9 cellular contexts compared by ENCODE assay signal in genomic region chr13:36298535-36299068, GRCh38. TPM values are rescaled to one million over a fixed set of nuclear protein-coding genes. Genes with fewer than 3 reads are reported as not detected.
DNase-seq lines count a peak whose midpoint lies in the region; ATAC-seq and TF ChIP-seq lines count a peak whose summit lies in the region.
"Had no signal": no experiment of that assay in that cellular context is flagged by ENCODE, and none has a peak within 500 bp of the region (broad histone marks: within the 10 kb centered on the region; RNA-seq: fewer than 3 reads in every experiment).

No MANE protein-coding gene starts in this region.

- H3K9ac ChIP-seq in SK-N-MC (ENCODE audit: insufficient read length) = peak overlapping the region; percentile 87

- peaks cover 16% of the 10 kb centered on the region for H3K36me3 Mint-ChIP-seq in GM23338 (ENCODE audit: low read depth)
- H3K36me3 Mint-ChIP-seq in effector memory CD8-positive, alpha-beta T cell (ENCODE audit: insufficient read depth) = peaks cover 3% of the 10 kb centered on the region

- intact Hi-C loops in psoas muscle (cut with DNase I) = no loop called here

- H3K4me2 ChIP-seq in GM23338 = peak overlapping the region; percentile 73

- H3K27ac Mint-ChIP-seq in GM23338 = peak overlapping the region; percentile 80
- no peak overlapping the region for H3K27ac Mint-ChIP-seq in effector memory CD8-positive, alpha-beta T cell

- peaks cover 43% of the 10 kb centered on the region for H3K4me1 ChIP-seq in GM23338 (ENCODE audit: insufficient read depth)
- peaks cover 4% of the 10 kb centered on the region for H3K4me1 ChIP-seq in psoas muscle

- H3K79me2 ChIP-seq in GM23338 (replicated peaks; ENCODE audit: insufficient read depth) = peaks cover 35% of the 10 kb centered on the region

- H3K4me1 Mint-ChIP-seq in GM23338 = peaks cover 34% of the 10 kb centered on the region
- H3K4me1 Mint-ChIP-seq in effector memory CD8-positive, alpha-beta T cell (ENCODE audit: low read depth in 2 of 2) = no peaks in the 10 kb centered on the region

- H2AFZ ChIP-seq in GM23338 = no peak overlapping the region

- no peaks in the 10 kb centered on the region for H3K9me2 ChIP-seq in GM23338 (ENCODE audit: insufficient read depth)

- peaks cover 13% of the 10 kb centered on the region; the same call in 1 of the 2 replicates for H3F3A ChIP-seq in GM23338 (replicated peaks; ENCODE audit: low read depth)

- H3K27me3 Mint-ChIP-seq in GM23338 (ENCODE audit: insufficient read depth, low read depth, poor library complexity) = peaks cover 14% of the 10 kb centered on the region
- H3K27me3 Mint-ChIP-seq in effector memory CD8-positive, alpha-beta T cell = peaks cover 21 to 25% of the 10 kb centered on the region in 2 donors

- H3K36me3 ChIP-seq in GM23338 (ENCODE audit: insufficient read depth) = peaks cover 10% of the 10 kb centered on the region; the same call in 1 of the 2 replicates
- peaks cover 41% of the 10 kb centered on the region for H3K36me3 ChIP-seq in SK-N-MC (ENCODE audit: insufficient read depth, low read length)
- H3K36me3 ChIP-seq in psoas muscle (ENCODE audit: insufficient read depth in 1 of 2, low read depth in 1 of 2) = peaks cover 0 to 8% of the 10 kb centered on the region in 2 donors

- H3K9me3 Mint-ChIP-seq in GM23338 = no peaks in the 10 kb centered on the region
- peaks cover 5 to 9% of the 10 kb centered on the region in 2 donors for H3K9me3 Mint-ChIP-seq in effector memory CD8-positive, alpha-beta T cell

- DNase-seq in GM23338 (ENCODE audit: low spot score) (peak; percentile 90), SK-N-MC (ENCODE audit: low read depth, low spot score) (no peak), glomerular visceral epithelial cell (ENCODE audit: extremely low spot score) (peak; percentile 2), psoas muscle (no peak), NCI-H226 (no peak)
- no peak for DNase-seq in stimulated activated CD4-positive, alpha-beta T cell treated with anti-CD3 and anti-CD28 coated beads, Interleukin-4, amount 100 ng/mL, for 4 hours
- DNase-seq in effector memory CD8-positive, alpha-beta T cell = no peak

- peak overlapping the region; percentile 84 for H3K4me3 Mint-ChIP-seq in GM23338
- H3K4me3 Mint-ChIP-seq in effector memory CD8-positive, alpha-beta T cell = peak overlapping the region in 1 of 2 donors; percentile 75

- peak overlapping the region; percentile 58 for H3K4me3 ChIP-seq in GM23338
- peak overlapping the region; percentile 86 for H3K4me3 ChIP-seq in SK-N-MC
- H3K4me3 ChIP-seq in psoas muscle = peak overlapping the region; percentile 79

- WGBS in psoas muscle, 3 donors = 14 to 22% (median 17%) methylated on average over 4 of the region's 4 CpGs

- TF ChIP-seq CTCF in GM23338 (conservative IDR thresholded peaks at IDR 0.05; ENCODE audit: low read depth in 2 of 2) (no peak), psoas muscle (IDR thresholded peaks at IDR 0.05) (no peak)

- ATAC-seq in GM23338 = peak; percentile 73
- peak in 1 of 4 donors; percentile 18 for ATAC-seq in psoas muscle
- ATAC-seq in effector memory CD8-positive, alpha-beta T cell (replicated peaks) = no peak
- no peak for ATAC-seq in GM21381 (IDR thresholded peaks at IDR 0.05; ENCODE audit: unreplicated experiment)

- H3K27me3 ChIP-seq in GM23338 (ENCODE audit: insufficient read depth) = no peaks in the 10 kb centered on the region
- no peaks in the 10 kb centered on the region for H3K27me3 ChIP-seq in psoas muscle (ENCODE audit: insufficient read depth in 3 of 3, low read length in 2 of 3)
- H3K27me3 ChIP-seq: heart left ventricle had no signal

- no peaks in the 10 kb centered on the region for H4K20me1 ChIP-seq in GM23338 (replicated peaks; ENCODE audit: insufficient read depth)

- 0 out of 2 replicates have a peak, but pooled peaks cover 3% of the 10 kb centered on the region for H3K9me3 ChIP-seq in SK-N-MC (ENCODE audit: low read depth, low read length)
- no peaks in the 10 kb centered on the region for H3K9me3 ChIP-seq in psoas muscle
- H3K9me3 ChIP-seq: heart left ventricle had no signal

- peak overlapping the region; percentile 98 for H3K27ac ChIP-seq in GM23338 (ENCODE audit: low read depth)
- H3K27ac ChIP-seq in SK-N-MC = peak overlapping the region; percentile 76
- no peak overlapping the region for H3K27ac ChIP-seq in psoas muscle

TF ChIP-seq in GM23338, 12 proteins besides CTCF, POLR2A, EP300 and RAD21 (continues in another document):
- no peak for TF ChIP-seq EZH2phosphoT487 (IDR thresholded peaks at IDR 0.05; ENCODE audit: unreplicated experiment)
- TF ChIP-seq, protein P1, sequence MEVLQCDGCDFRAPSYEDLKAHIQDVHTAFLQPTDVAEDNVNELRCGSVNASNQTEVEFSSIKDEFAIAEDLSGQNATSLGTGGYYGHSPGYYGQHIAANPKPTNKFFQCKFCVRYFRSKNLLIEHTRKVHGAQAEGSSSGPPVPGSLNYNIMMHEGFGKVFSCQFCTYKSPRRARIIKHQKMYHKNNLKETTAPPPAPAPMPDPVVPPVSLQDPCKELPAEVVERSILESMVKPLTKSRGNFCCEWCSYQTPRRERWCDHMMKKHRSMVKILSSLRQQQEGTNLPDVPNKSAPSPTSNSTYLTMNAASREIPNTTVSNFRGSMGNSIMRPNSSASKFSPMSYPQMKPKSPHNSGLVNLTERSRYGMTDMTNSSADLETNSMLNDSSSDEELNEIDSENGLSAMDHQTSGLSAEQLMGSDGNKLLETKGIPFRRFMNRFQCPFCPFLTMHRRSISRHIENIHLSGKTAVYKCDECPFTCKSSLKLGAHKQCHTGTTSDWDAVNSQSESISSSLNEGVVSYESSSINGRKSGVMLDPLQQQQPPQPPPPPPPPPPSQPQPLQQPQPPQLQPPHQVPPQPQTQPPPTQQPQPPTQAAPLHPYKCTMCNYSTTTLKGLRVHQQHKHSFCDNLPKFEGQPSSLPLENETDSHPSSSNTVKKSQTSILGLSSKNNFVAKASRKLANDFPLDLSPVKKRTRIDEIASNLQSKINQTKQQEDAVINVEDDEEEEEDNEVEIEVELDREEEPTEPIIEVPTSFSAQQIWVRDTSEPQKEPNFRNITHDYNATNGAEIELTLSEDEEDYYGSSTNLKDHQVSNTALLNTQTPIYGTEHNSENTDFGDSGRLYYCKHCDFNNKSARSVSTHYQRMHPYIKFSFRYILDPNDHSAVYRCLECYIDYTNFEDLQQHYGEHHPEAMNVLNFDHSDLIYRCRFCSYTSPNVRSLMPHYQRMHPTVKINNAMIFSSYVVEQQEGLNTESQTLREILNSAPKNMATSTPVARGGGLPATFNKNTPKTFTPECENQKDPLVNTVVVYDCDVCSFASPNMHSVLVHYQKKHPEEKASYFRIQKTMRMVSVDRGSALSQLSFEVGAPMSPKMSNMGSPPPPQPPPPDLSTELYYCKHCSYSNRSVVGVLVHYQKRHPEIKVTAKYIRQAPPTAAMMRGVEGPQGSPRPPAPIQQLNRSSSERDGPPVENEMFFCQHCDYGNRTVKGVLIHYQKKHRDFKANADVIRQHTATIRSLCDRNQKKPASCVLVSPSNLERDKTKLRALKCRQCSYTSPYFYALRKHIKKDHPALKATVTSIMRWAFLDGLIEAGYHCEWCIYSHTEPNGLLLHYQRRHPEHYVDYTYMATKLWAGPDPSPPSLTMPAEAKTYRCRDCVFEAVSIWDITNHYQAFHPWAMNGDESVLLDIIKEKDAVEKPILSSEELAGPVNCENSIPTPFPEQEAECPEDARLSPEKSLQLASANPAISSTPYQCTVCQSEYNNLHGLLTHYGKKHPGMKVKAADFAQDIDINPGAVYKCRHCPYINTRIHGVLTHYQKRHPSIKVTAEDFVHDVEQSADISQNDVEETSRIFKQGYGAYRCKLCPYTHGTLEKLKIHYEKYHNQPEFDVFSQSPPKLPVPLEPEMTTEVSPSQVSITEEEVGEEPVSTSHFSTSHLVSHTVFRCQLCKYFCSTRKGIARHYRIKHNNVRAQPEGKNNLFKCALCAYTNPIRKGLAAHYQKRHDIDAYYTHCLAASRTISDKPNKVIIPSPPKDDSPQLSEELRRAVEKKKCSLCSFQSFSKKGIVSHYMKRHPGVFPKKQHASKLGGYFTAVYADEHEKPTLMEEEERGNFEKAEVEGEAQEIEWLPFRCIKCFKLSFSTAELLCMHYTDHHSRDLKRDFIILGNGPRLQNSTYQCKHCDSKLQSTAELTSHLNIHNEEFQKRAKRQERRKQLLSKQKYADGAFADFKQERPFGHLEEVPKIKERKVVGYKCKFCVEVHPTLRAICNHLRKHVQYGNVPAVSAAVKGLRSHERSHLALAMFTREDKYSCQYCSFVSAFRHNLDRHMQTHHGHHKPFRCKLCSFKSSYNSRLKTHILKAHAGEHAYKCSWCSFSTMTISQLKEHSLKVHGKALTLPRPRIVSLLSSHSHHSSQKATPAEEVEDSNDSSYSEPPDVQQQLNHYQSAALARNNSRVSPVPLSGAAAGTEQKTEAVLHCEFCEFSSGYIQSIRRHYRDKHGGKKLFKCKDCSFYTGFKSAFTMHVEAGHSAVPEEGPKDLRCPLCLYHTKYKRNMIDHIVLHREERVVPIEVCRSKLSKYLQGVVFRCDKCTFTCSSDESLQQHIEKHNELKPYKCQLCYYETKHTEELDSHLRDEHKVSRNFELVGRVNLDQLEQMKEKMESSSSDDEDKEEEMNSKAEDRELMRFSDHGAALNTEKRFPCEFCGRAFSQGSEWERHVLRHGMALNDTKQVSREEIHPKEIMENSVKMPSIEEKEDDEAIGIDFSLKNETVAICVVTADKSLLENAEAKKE (CRISPR knock-in tag; IDR thresholded peaks at IDR 0.05) = peak; percentile 2; the same call in 1 of the 2 replicates
- no peak for TF ChIP-seq JUNB (IDR thresholded peaks at IDR 0.05; ENCODE audit: unreplicated experiment)
- no peak for TF ChIP-seq STAT1 (IDR thresholded peaks at IDR 0.05; ENCODE audit: unreplicated experiment)
- peak; percentile 58 for TF ChIP-seq POLR2AphosphoS5 (IDR thresholded peaks at IDR 0.05; ENCODE audit: low read depth)
- TF ChIP-seq ZNF331 (CRISPR knock-in tag; IDR thresholded peaks at IDR 0.05; ENCODE audit: low read depth) = no peak
- no peak for TF ChIP-seq ZNF114 (CRISPR knock-in tag; IDR thresholded peaks at IDR 0.05)
- no peak for TF ChIP-seq EZH2 (IDR thresholded peaks at IDR 0.05; ENCODE audit: low read depth, unreplicated experiment)
- TF ChIP-seq CREB1 (CRISPR knock-in tag; IDR thresholded peaks at IDR 0.05; ENCODE audit: low read depth) = no peak

RNA-seq across cellular contexts. Expression of gene CCDC169, which starts 1.0 kb away (rescaled TPM):
- 48.5 and 57.1 TPM in 2 replicates for total RNA-seq in GM23338 (2014; rRNA removed; shearing (Covaris generic))
- polyA plus RNA-seq in GM23338 (2016; fragmentation: Nextera tagmentation; extraction: Ambion mirVana) (44.5 and 61.2 TPM in 2 replicates), psoas muscle (under 1 TPM in 2 of 3 donors, not detected in 1; 0.17 to 0.29 TPM)
- 1 to 10 TPM in 2 of 4 donors, under 1 TPM in 2; 0.48 to 3.5 (median 1.4) TPM for total RNA-seq in psoas muscle

RNA-seq across cellular contexts. Expression of gene SPART, which starts 47.6 kb away (rescaled TPM):
- total RNA-seq in GM23338 (2014; rRNA removed; shearing (Covaris generic)) = 109 and 116 TPM in 2 replicates
- 109 and 115 TPM in 2 replicates for polyA plus RNA-seq in GM23338 (2016; fragmentation: Nextera tagmentation; extraction: Ambion mirVana)
- 10 to 100 TPM; 41.0 to 51.3 (median 45.4) TPM for total RNA-seq in psoas muscle
- 100 to 1,000 TPM in 1 of 3 donors, 10 to 100 TPM in 2; 29.2 to 103 (median 35.3) TPM for polyA plus RNA-seq in psoas muscle

Comparison
In these comparisons a context has a peak if more than half of its experiments do, and no peak if none do; other contexts are left out.
1. DNase-seq: peak in GM23338 (single experiment) and glomerular visceral epithelial cell (single experiment); none in SK-N-MC (single experiment), psoas muscle (0 of 2), NCI-H226 (single experiment), stimulated activated CD4-positive, alpha-beta T cell treated with anti-CD3 and anti-CD28 coated beads, Interleukin-4, amount 100 ng/mL, for 4 hours (0 of 2) and effector memory CD8-positive, alpha-beta T cell (0 of 3).
2. RNA of gene CCDC169, which starts 1.0 kb away (total RNA-seq): 48.5 to 57.1 TPM in GM23338; 0.48 to 3.5 TPM in psoas muscle; every median in the first group is over 10 times any median in the second.
3. Peak in every context shown above with its lines, with median percentiles within 50 percentile points of each other: H3K4me3 ChIP-seq.